ENCODE assay signal across 1 cellular context in the genomic region with DNA sequence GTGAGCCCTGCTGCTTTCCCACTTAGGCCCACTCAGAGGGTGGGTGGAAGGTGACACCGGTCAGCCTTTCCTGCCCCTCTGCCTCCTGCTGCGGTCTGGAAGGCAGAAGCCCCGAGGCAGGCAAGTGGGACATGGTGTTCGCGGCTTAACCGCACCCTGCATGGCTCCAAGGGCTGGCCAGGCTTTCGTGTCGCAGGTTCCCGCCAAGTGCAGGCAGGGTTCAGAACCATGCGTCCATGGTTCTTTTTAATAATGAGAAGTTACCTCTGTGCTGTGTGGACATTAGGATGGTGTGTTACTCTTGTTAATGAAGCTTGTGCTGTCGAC.
TF ChIP-seq lines count a peak whose summit lies in the region.

No MANE protein-coding gene starts in this region.

TF ChIP-seq in K562, 482 proteins besides CTCF, POLR2A, EP300 and RAD21 (continued from another document):
- TF ChIP-seq ZNF75A (CRISPR knock-in tag; IDR thresholded peaks at IDR 0.05) (no peak), MYBL2 (IDR thresholded peaks at IDR 0.05; ENCODE audit: low read depth) (no peak), MYBL2 (CRISPR knock-in tag; IDR thresholded peaks at IDR 0.05; ENCODE audit: borderline replicate concordance) (no peak), CBFB (CRISPR knock-in tag; IDR thresholded peaks at IDR 0.05) (peak; percentile 52; the same call in 1 of the 2 replicates), CREBBP (IDR thresholded peaks at IDR 0.05; ENCODE audit: low read depth, low read length) (no peak), STAT5B (CRISPR knock-in tag; IDR thresholded peaks at IDR 0.05) (no peak), IRF2 (CRISPR knock-in tag; IDR thresholded peaks at IDR 0.05) (no peak), SIN3A (IDR thresholded peaks at IDR 0.05; ENCODE audit: borderline replicate concordance in 2 of 2, control insufficient read depth in 1 of 2, low read depth in 2 of 2, low read length in 2 of 2) (no peak), HEY1 (CRISPR knock-in tag; IDR thresholded peaks at IDR 0.05; ENCODE audit: borderline replicate concordance) (no peak), PHF21A (IDR thresholded peaks at IDR 0.05; ENCODE audit: borderline replicate concordance, low read depth) (no peak), SIX5 (IDR thresholded peaks at IDR 0.05; ENCODE audit: borderline replicate concordance in 1 of 2, insufficient read depth in 1 of 2, low read depth in 1 of 2, low read length in 2 of 2) (no peak), SETDB1 (IDR thresholded peaks at IDR 0.05; ENCODE audit: low read length) (no peak), CTBP1 (IDR thresholded peaks at IDR 0.05; ENCODE audit: borderline replicate concordance) (no peak), POLR2AphosphoS2 (IDR thresholded peaks at IDR 0.05; ENCODE audit: low read length) (no peak), NR2C2 (CRISPR knock-in tag; IDR thresholded peaks at IDR 0.05) (no peak), NR2C2 (tag; IDR thresholded peaks at IDR 0.05) (no peak), HMG20B (CRISPR knock-in tag; IDR thresholded peaks at IDR 0.05) (no peak), NFXL1 (CRISPR knock-in tag; IDR thresholded peaks at IDR 0.05) (no peak)
- TF ChIP-seq, protein P1, sequence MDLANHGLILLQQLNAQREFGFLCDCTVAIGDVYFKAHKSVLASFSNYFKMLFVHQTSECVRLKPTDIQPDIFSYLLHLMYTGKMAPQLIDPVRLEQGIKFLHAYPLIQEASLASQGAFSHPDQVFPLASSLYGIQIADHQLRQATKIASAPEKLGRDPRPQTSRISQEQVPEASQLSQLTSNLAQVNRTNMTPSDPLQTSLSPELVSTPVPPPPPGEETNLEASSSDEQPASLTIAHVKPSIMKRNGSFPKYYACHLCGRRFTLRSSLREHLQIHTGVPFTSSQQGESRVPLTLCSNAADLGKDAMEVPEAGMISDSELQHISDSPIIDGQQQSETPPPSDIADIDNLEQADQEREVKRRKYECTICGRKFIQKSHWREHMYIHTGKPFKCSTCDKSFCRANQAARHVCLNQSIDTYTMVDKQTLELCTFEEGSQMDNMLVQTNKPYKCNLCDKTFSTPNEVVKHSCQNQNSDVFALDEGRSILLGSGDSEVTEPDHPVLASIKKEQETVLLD (IDR thresholded peaks at IDR 0.05) = peak; percentile 62
- TF ChIP-seq, protein P2, sequence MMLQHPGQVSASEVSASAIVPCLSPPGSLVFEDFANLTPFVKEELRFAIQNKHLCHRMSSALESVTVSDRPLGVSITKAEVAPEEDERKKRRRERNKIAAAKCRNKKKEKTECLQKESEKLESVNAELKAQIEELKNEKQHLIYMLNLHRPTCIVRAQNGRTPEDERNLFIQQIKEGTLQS (IDR thresholded peaks at IDR 0.05) = no peak
- TF ChIP-seq, protein P2 (CRISPR knock-in tag; conservative IDR thresholded peaks at IDR 0.05) = no peak
- TF ChIP-seq, protein P3, sequence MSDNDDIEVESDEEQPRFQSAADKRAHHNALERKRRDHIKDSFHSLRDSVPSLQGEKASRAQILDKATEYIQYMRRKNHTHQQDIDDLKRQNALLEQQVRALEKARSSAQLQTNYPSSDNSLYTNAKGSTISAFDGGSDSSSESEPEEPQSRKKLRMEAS (CRISPR knock-in tag; IDR thresholded peaks at IDR 0.05) = peak; percentile 59
- TF ChIP-seq, protein P4, sequence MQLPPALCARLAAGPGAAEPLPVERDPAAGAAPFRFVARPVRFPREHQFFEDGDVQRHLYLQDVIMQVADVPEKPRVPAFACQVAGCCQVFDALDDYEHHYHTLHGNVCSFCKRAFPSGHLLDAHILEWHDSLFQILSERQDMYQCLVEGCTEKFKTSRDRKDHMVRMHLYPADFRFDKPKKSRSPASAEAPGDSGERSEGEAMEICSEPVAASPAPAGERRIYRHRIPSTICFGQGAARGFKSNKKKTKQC (CRISPR knock-in tag; IDR thresholded peaks at IDR 0.05) = no peak
- TF ChIP-seq, protein P5, sequence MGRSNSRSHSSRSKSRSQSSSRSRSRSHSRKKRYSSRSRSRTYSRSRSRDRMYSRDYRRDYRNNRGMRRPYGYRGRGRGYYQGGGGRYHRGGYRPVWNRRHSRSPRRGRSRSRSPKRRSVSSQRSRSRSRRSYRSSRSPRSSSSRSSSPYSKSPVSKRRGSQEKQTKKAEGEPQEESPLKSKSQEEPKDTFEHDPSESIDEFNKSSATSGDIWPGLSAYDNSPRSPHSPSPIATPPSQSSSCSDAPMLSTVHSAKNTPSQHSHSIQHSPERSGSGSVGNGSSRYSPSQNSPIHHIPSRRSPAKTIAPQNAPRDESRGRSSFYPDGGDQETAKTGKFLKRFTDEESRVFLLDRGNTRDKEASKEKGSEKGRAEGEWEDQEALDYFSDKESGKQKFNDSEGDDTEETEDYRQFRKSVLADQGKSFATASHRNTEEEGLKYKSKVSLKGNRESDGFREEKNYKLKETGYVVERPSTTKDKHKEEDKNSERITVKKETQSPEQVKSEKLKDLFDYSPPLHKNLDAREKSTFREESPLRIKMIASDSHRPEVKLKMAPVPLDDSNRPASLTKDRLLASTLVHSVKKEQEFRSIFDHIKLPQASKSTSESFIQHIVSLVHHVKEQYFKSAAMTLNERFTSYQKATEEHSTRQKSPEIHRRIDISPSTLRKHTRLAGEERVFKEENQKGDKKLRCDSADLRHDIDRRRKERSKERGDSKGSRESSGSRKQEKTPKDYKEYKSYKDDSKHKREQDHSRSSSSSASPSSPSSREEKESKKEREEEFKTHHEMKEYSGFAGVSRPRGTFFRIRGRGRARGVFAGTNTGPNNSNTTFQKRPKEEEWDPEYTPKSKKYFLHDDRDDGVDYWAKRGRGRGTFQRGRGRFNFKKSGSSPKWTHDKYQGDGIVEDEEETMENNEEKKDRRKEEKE (IDR thresholded peaks at IDR 0.05; ENCODE audit: borderline replicate concordance in 1 of 2, control insufficient read depth in 1 of 2, low read depth in 2 of 2, low read length in 1 of 2) = no peak
